In genomic region chr9:2125909-2126308, GRCh38 we compare ENCODE assay signal across 8 cellular contexts.
DNase-seq lines count a peak whose midpoint lies in the region; ATAC-seq and TF ChIP-seq lines count a peak whose summit lies in the region.

No MANE protein-coding gene starts in this region.

- POLR2A ChIA-PET in activated CD4-positive, alpha-beta T cell treated with anti-CD3 and anti-CD28 coated beads for 36 hours (lab: Charles Lee) = no interaction called here

- TF ChIP-seq CTCF in brain (conservative IDR thresholded peaks at IDR 0.05) (no peak), omental fat pad (IDR thresholded peaks at IDR 0.05) (no peak)

- CTCF ChIA-PET in activated CD4-positive, alpha-beta T cell treated with anti-CD3 and anti-CD28 coated beads for 36 hours (lab: Charles Lee) = interaction anchor here (0.8 to 1.1 kb wide), 3 partner anchors 10 to 56 kb away, joined by 3 read pairs; no protein-coding TSS in a partner anchor

- intact Hi-C loops in activated CD4-positive, alpha-beta T cell treated with anti-CD3 and anti-CD28 coated beads for 36 hours (cut with DNase I, micrococcal nuclease) = loop anchor here in 1 of 2 experiments (2.0 to 10.0 kb wide), 4 partner anchors 61 to 499 kb away; partner anchors contain the start of gene VLDLR
- intact Hi-C loops in posterior cingulate gyrus (cut with DNase I) = no loop called here

- peak overlapping the region; percentile 22 for H3K4me3 Mint-ChIP-seq in activated CD4-positive, alpha-beta T cell treated with anti-CD3 and anti-CD28 coated beads for 36 hours
- H3K4me3 Mint-ChIP-seq in brain = peak overlapping the region in 2 of 5 experiments; percentile 45 to 75

- H3K4me1 Mint-ChIP-seq in activated CD4-positive, alpha-beta T cell treated with anti-CD3 and anti-CD28 coated beads for 36 hours = peaks cover 39% of the 10 kb centered on the region
- H3K4me1 Mint-ChIP-seq in brain = peaks cover 43% of the 10 kb centered on the region

- H3K27me3 Mint-ChIP-seq in activated CD4-positive, alpha-beta T cell treated with anti-CD3 and anti-CD28 coated beads for 36 hours = no peaks in the 10 kb centered on the region
- no peaks in the 10 kb centered on the region for H3K27me3 Mint-ChIP-seq in brain

- DNase-seq in activated CD4-positive, alpha-beta T cell treated with anti-CD3 and anti-CD28 coated beads for 36 hours = no peak
- DNase-seq in activated CD4-positive, alpha-beta T cell treated with anti-CD3 and anti-CD28 coated beads, Interleukin-2, amount 50 U/mL, for 1 hour = no peak
- DNase-seq in omental fat pad (ENCODE audit: low spot score) = no peak
- no peak for DNase-seq in glomerular visceral epithelial cell (ENCODE audit: extremely low spot score)
- DNase-seq in posterior cingulate gyrus = no peak
- DNase-seq in kidney tubule cell (ENCODE audit: low spot score) = no peak

- H3K27ac Mint-ChIP-seq in activated CD4-positive, alpha-beta T cell treated with anti-CD3 and anti-CD28 coated beads for 36 hours = peak overlapping the region; percentile 87
- peak overlapping the region in 4 of 5 experiments; percentile 75 to 95 (median 88) for H3K27ac Mint-ChIP-seq in brain

- peaks cover 42% of the 10 kb centered on the region for H3K36me3 Mint-ChIP-seq in activated CD4-positive, alpha-beta T cell treated with anti-CD3 and anti-CD28 coated beads for 36 hours (ENCODE audit: low read depth)
- H3K36me3 Mint-ChIP-seq in brain = peaks cover 64% of the 10 kb centered on the region

- peak; percentile 100 for ATAC-seq in activated CD4-positive, alpha-beta T cell treated with anti-CD3 and anti-CD28 coated beads for 36 hours
- ATAC-seq in HG03097 (IDR thresholded peaks at IDR 0.05; ENCODE audit: low FRiP score, unreplicated experiment) (peak; percentile 66), omental fat pad (ENCODE audit: low FRiP score) (peak; percentile 43)

- no peaks in the 10 kb centered on the region for H3K9me3 Mint-ChIP-seq in activated CD4-positive, alpha-beta T cell treated with anti-CD3 and anti-CD28 coated beads for 36 hours (ENCODE audit: low read depth)
- H3K9me3 Mint-ChIP-seq in brain = no peaks in the 10 kb centered on the region

Comparison
In these comparisons a context has a peak if more than half of its experiments do, and no peak if none do; other contexts are left out.
1. ATAC-seq: peak in every context shown above with its lines; median percentile 100 in activated CD4-positive, alpha-beta T cell treated with anti-CD3 and anti-CD28 coated beads for 36 hours; 66 in HG03097; 43 in omental fat pad.